15 cellular contexts compared by ENCODE assay signal in the genomic region with DNA sequence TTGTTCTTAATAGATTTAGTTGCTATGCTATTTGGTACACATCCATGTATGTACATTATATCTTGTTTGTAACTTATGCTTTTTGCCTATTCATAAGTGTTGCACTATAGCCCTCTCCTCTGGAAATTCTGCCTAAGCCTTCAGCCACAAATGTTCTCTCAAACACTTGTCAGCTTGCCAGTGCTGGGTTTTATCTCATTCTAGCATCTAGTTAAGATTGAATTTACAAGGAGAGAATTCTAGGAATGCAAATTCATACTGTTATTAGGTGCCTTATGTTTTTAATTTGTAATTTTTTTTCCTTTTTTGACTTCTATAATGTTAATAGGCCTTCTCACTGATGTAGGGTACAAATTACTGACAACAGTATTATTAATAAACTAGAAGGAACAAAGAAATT. TPM values are rescaled to one million over a fixed set of nuclear protein-coding genes. Genes with fewer than 3 reads are reported as not detected.
A peak's percentile ranks its signal among the peaks of the same experiment; 100 is the strongest.
DNase-seq lines count a peak whose midpoint lies in the region; ATAC-seq and TF ChIP-seq lines count a peak whose summit lies in the region.
"Had no signal": no experiment of that assay in that cellular context is flagged by ENCODE, and none has a peak within 500 bp of the region (broad histone marks: within the 10 kb centered on the region; RNA-seq: fewer than 3 reads in every experiment).

No MANE protein-coding gene starts in this region.

- DNase-seq in EL (peak; percentile 81), LNCaP clone FGC (ENCODE audit: low read depth) (peak; percentile 27), body of pancreas (peak in 3 of 4 donors; percentile 11 to 16 (median 12)), iris pigment epithelial cell (ENCODE audit: low read depth) (peak; percentile 90), NCI-H2171 (lab: John Stamatoyannopoulos, UW) (no peak), iPS-NIHi7 (ENCODE audit: extremely low spot score) (no peak)
- no peak for DNase-seq in activated naive CD8-positive, alpha-beta T cell treated with anti-CD3 and anti-CD28 coated beads, Interleukin-2, amount 50 U/mL, for 24 hours
- DNase-seq: heart left ventricle, NCI-H1694, NCI-H446 treated with DMSO at 0.1 percent for 48 hours, SHP77 treated with DMSO at 0.1 percent for 48 hours had no signal

- no peaks in the 10 kb centered on the region for H3K36me3 Mint-ChIP-seq in activated naive CD8-positive, alpha-beta T cell treated with anti-CD3 and anti-CD28 coated beads, Interleukin-2, amount 50 U/mL, for 24 hours (ENCODE audit: low read depth)

- no peaks in the 10 kb centered on the region for H3K9me3 ChIP-seq in body of pancreas
- H3K9me3 ChIP-seq: heart left ventricle, thyroid gland had no signal

- no peak for ATAC-seq in body of pancreas
- no peak for ATAC-seq in activated naive CD8-positive, alpha-beta T cell treated with anti-CD3 and anti-CD28 coated beads, Interleukin-2, amount 50 U/mL, for 24 hours
- ATAC-seq: activated CD4-positive, CD25-positive, alpha-beta regulatory T cell treated with anti-CD3 and anti-CD28 coated beads, Interleukin-2, amount 50 U/mL, for 24 hours; heart left ventricle; stimulated activated memory B cell treated with anti-CD40 and anti-IgM and Interleukin-4, amounts not matched to agents 10 μg/mL and 1 μg/mL and 100 μg/mL, for 72 hours had no signal

- H3K27ac Mint-ChIP-seq in activated naive CD8-positive, alpha-beta T cell treated with anti-CD3 and anti-CD28 coated beads, Interleukin-2, amount 50 U/mL, for 24 hours, result no peak overlapping the region
- H3K27ac Mint-ChIP-seq: activated T-helper 2 cell treated with anti-CD3 and anti-CD28 coated beads, Interferon-gamma antibody, Interleukin-2, Interleukin-4, amounts not matched to agents 10 μg/mL and 5 μg/mL and 100 μg/mL, durations not matched to agents 14 hours and 24 hours and 36 hours; stimulated activated memory B cell treated with anti-CD40 and anti-IgM and Interleukin-4, amounts not matched to agents 10 μg/mL and 1 μg/mL and 100 μg/mL, for 72 hours had no signal

- H3K4me1 ChIP-seq in body of pancreas, result peaks cover 5% of the 10 kb centered on the region

- no peak for TF ChIP-seq POLR2A in body of pancreas (IDR thresholded peaks at IDR 0.05)

- intact Hi-C loops in body of pancreas (cut with DNase I), result no loop called here

- H3K27me3 Mint-ChIP-seq in activated naive CD8-positive, alpha-beta T cell treated with anti-CD3 and anti-CD28 coated beads, Interleukin-2, amount 50 U/mL, for 24 hours, result no peaks in the 10 kb centered on the region
- H3K27me3 Mint-ChIP-seq: stimulated activated memory B cell treated with anti-CD40 and anti-IgM and Interleukin-4, amounts not matched to agents 10 μg/mL and 1 μg/mL and 100 μg/mL, for 72 hours had no signal

- H3K4me3 ChIP-seq in LNCaP clone FGC (ENCODE audit: low read depth, low read length) (no peak overlapping the region), body of pancreas (no peak overlapping the region)
- H3K4me3 ChIP-seq: heart left ventricle, thyroid gland had no signal

- H3K4me1 Mint-ChIP-seq in activated naive CD8-positive, alpha-beta T cell treated with anti-CD3 and anti-CD28 coated beads, Interleukin-2, amount 50 U/mL, for 24 hours, result peaks cover 36% of the 10 kb centered on the region

- no peak overlapping the region for H3K27ac ChIP-seq in body of pancreas
- H3K27ac ChIP-seq: heart left ventricle, thyroid gland had no signal

- no peaks in the 10 kb centered on the region for H3K27me3 ChIP-seq in body of pancreas
- H3K27me3 ChIP-seq: heart left ventricle, thyroid gland had no signal

- H3K4me3 Mint-ChIP-seq in activated naive CD8-positive, alpha-beta T cell treated with anti-CD3 and anti-CD28 coated beads, Interleukin-2, amount 50 U/mL, for 24 hours, result no peak overlapping the region
- H3K4me3 Mint-ChIP-seq: stimulated activated memory B cell treated with anti-CD40 and anti-IgM and Interleukin-4, amounts not matched to agents 10 μg/mL and 1 μg/mL and 100 μg/mL, for 72 hours had no signal

- no peaks in the 10 kb centered on the region for H3K9me3 Mint-ChIP-seq in activated naive CD8-positive, alpha-beta T cell treated with anti-CD3 and anti-CD28 coated beads, Interleukin-2, amount 50 U/mL, for 24 hours
- H3K9me3 Mint-ChIP-seq: activated T-helper 2 cell treated with anti-CD3 and anti-CD28 coated beads, Interferon-gamma antibody, Interleukin-2, Interleukin-4, amounts not matched to agents 10 μg/mL and 5 μg/mL and 100 μg/mL, durations not matched to agents 14 hours and 24 hours and 36 hours; stimulated activated memory B cell treated with anti-CD40 and anti-IgM and Interleukin-4, amounts not matched to agents 10 μg/mL and 1 μg/mL and 100 μg/mL, for 72 hours had no signal

- no peaks in the 10 kb centered on the region for H3K36me3 ChIP-seq in body of pancreas (replicated peaks in 1 of 2; ENCODE audit: insufficient read depth in 1 of 2, low read depth in 2 of 2)
- H3K36me3 ChIP-seq: heart left ventricle, thyroid gland had no signal

- TF ChIP-seq CTCF in LNCaP clone FGC (IDR thresholded peaks at IDR 0.05; ENCODE audit: control insufficient read depth, extremely low read depth, insufficient read depth) (no peak), body of pancreas (IDR thresholded peaks at IDR 0.05) (no peak)

RNA-seq across cellular contexts. Expression of a gene that starts 14.6 kb away (rescaled TPM):
- 10 to 100 TPM; 23.4 to 37.6 TPM for total RNA-seq in body of pancreas

Comparison
In these comparisons a context has a peak if more than half of its experiments do, and no peak if none do; other contexts are left out.
1. DNase-seq: peak in EL (single experiment), LNCaP clone FGC (single experiment), body of pancreas (3 of 4) and iris pigment epithelial cell (single experiment); none in NCI-H2171 (single experiment), iPS-NIHi7 (single experiment) and activated naive CD8-positive, alpha-beta T cell treated with anti-CD3 and anti-CD28 coated beads, Interleukin-2, amount 50 U/mL, for 24 hours (single experiment).